3 cellular contexts compared by ENCODE assay signal in genomic region chr7:16137944-16138343, GRCh38.
"Had no signal": no experiment of that assay in that cellular context is flagged by ENCODE, and none has a peak within 500 bp of the region (broad histone marks: within the 10 kb centered on the region; RNA-seq: fewer than 3 reads in every experiment).

No MANE protein-coding gene starts in this region.

- H3K4me3 ChIP-seq: GM12878 had no signal

- ATAC-seq: GM12878 had no signal

- DNase-seq: GDM1, GF-D8 had no signal
